In genomic region chr19:434152-434960, GRCh38 we compare ENCODE assay signal across 22 cellular contexts. TPM values are rescaled to one million over a fixed set of nuclear protein-coding genes. Genes with fewer than 3 reads are reported as not detected.
A peak's percentile ranks its signal among the peaks of the same experiment; 100 is the strongest.
DNase-seq lines count a peak whose midpoint lies in the region; ATAC-seq, FAIRE-seq and TF ChIP-seq lines count a peak whose summit lies in the region.
"Had no signal": no experiment of that assay in that cellular context is flagged by ENCODE, and none has a peak within 500 bp of the region (broad histone marks: within the 10 kb centered on the region; RNA-seq: fewer than 3 reads in every experiment).

No MANE protein-coding gene starts in this region.

- SMC1A ChIA-PET in GM12878 (lab: Charles Lee; ENCODE audit: uncharacterized antibody, unreplicated experiment), result no interaction called here

- H3K9me3 ChIP-seq in A549 (0 out of 3 replicates have a peak, but pooled peaks cover 3% of the 10 kb centered on the region), GM12878 (replicated peaks; ENCODE audit: control insufficient read depth, insufficient read depth, low read length) (peaks cover 5% of the 10 kb centered on the region; the same call in 2 of the 3 replicates)

- CTCF ChIA-PET in A549 (lab: Yijun Ruan, JAX), result no interaction called here
- CTCF ChIA-PET in GM12878 (lab: Yijun Ruan, JAX), result no interaction called here

- ATAC-seq in A549 (no peak), GM12878 (no peak)

- no peak overlapping the region for H3K9ac ChIP-seq in GM12878 (ENCODE audit: control insufficient read depth, insufficient read depth, low read length)
- no peak overlapping the region for H3K9ac ChIP-seq in mesendoderm (ENCODE audit: low read length)
- H3K9ac ChIP-seq: BLaER1 had no signal

- intact Hi-C loops in GM12878 (cut with micrococcal nuclease; ENCODE audit: unreplicated experiment), result no loop called here

- no TSS peak for BruUV-seq in GM12878 (replicated peaks; lab: Mats Ljungman, UMichigan)

- H2AK5ac ChIP-seq in mesendoderm (ENCODE audit: low read length), result no peak overlapping the region

- TF ChIP-seq CTCF in A549 (IDR thresholded peaks at IDR 0.05) (no peak), GM12878 (IDR thresholded peaks at IDR 0.05 in 2 of 3, conservative IDR thresholded peaks at IDR 0.05 in 1 of 3; ENCODE audit: control insufficient read depth in 2 of 3, extremely low read depth in 1 of 3, insufficient read depth in 1 of 3, low read depth in 3 of 3, low read length in 3 of 3) (no peak)

- no peaks in the 10 kb centered on the region for H3K4me1 ChIP-seq in A549
- no peaks in the 10 kb centered on the region for H3K4me1 ChIP-seq in GM12878 (ENCODE audit: control insufficient read depth, insufficient read depth, low read length)
- H3K4me1 ChIP-seq in mesendoderm (ENCODE audit: control insufficient read depth, low read depth, low read length), result no peaks in the 10 kb centered on the region
- H3K4me1 ChIP-seq: BLaER1 had no signal

- no peak overlapping the region for H2BK5ac ChIP-seq in mesendoderm (ENCODE audit: low read length)

- H4K8ac ChIP-seq in mesendoderm (ENCODE audit: low read depth, low read length), result no peak overlapping the region

- H3K56ac ChIP-seq in mesendoderm (ENCODE audit: low read length), result no peak overlapping the region

- H3K18ac ChIP-seq in mesendoderm (ENCODE audit: low read length), result no peak overlapping the region

- in situ Hi-C loops in GM12878 (cut with MboI), result no loop called here

- H3K27ac ChIP-seq in A549 (no peak overlapping the region), GM12878 (ENCODE audit: control insufficient read depth, insufficient read depth) (no peak overlapping the region), mesendoderm (ENCODE audit: low read depth, low read length) (no peak overlapping the region), substantia nigra (ENCODE audit: low read depth, low read length, poor library complexity, severe bottlenecking) (no peak overlapping the region)
- H3K27ac ChIP-seq: BLaER1 had no signal

- no peaks in the 10 kb centered on the region for H4K20me1 ChIP-seq in GM12878 (ENCODE audit: control insufficient read depth, insufficient read depth)
- H4K20me1 ChIP-seq: BLaER1 had no signal

- H3K4me2 ChIP-seq in A549, result no peak overlapping the region
- no peak overlapping the region for H3K4me2 ChIP-seq in GM12878 (ENCODE audit: control insufficient read depth, insufficient read depth)
- H3K4me2 ChIP-seq in mesendoderm (ENCODE audit: low read length), result no peak overlapping the region
- H3K4me2 ChIP-seq: BLaER1 had no signal

- peak; percentile 28 for FAIRE-seq in A549 (lab: Jason Lieb, UNC)
- FAIRE-seq in GM12891 (lab: Jason Lieb, UNC), result peak; percentile 51
- peak; percentile 23 for FAIRE-seq in GM12878 (lab: Jason Lieb, UNC)

- H3K4me3 ChIP-seq in A549 (no peak overlapping the region), GM12878 (no peak overlapping the region), mesendoderm (ENCODE audit: low read length) (no peak overlapping the region)
- H3K4me3 ChIP-seq: BLaER1 had no signal

- TF ChIP-seq EP300 in A549 (IDR thresholded peaks at IDR 0.05), result no peak
- no peak for TF ChIP-seq EP300 in GM12878 (IDR thresholded peaks at IDR 0.05; ENCODE audit: borderline replicate concordance in 1 of 2, control insufficient read depth in 1 of 2, low read depth in 2 of 2, low read length in 2 of 2)

- no peaks in the 10 kb centered on the region for H3K79me2 ChIP-seq in GM12878 (ENCODE audit: control insufficient read depth, insufficient read depth, low read length)
- H3K79me2 ChIP-seq in mesendoderm (ENCODE audit: control insufficient read depth, insufficient read depth, low read length), result no peaks in the 10 kb centered on the region

- no peak for DNase-seq in A549 (ENCODE audit: low read depth in 1 of 2, low spot score in 1 of 2)
- DNase-seq in GM12891 (ENCODE audit: insufficient read length, low spot score), result no peak
- no peak for DNase-seq in GM12878 (ENCODE audit: low read depth, low spot score)
- peak; percentile 11 for DNase-seq in mesendoderm
- no peak for DNase-seq in amygdala (lab: John Stamatoyannopoulos, UW)
- DNase-seq in NK-92 treated with Interleukin-12 subunit alpha and Interleukin-12 subunit beta, amount 100 ng/mL, for 24 hours (lab: John Stamatoyannopoulos, UW), result no peak
- no peak for DNase-seq in substantia nigra (lab: John Stamatoyannopoulos, UW)
- DNase-seq: CD4-positive, alpha-beta T cell; COR-L47; DMS 273 treated with DMSO at 0.1 percent for 48 hours; DMS79 treated with DMSO at 0.1 percent for 48 hours; H9; Karpas-422; NCI-H1694; NCI-H2081 treated with DMSO at 0.1 percent for 48 hours; NCI-H446; NCI-H526; Right ventricle myocardium superior had no signal

- H3K36me3 ChIP-seq in GM12878 (ENCODE audit: control insufficient read depth in 2 of 2, insufficient read depth in 2 of 2, low read length in 1 of 2) (no peaks in the 10 kb centered on the region), mesendoderm (ENCODE audit: control insufficient read depth, insufficient read depth, low read length) (no peaks in the 10 kb centered on the region)
- H3K36me3 ChIP-seq: BLaER1 had no signal

- H2BK120ac ChIP-seq in mesendoderm (ENCODE audit: low read depth, low read length), result no peak overlapping the region

- no peaks in the 10 kb centered on the region for H3K27me3 ChIP-seq in GM12878 (replicated peaks in 1 of 2; ENCODE audit: control insufficient read depth in 2 of 2, insufficient read depth in 2 of 2, low read length in 1 of 2)
- H3K27me3 ChIP-seq in mesendoderm (ENCODE audit: insufficient read depth, low read length, poor library complexity), result no peaks in the 10 kb centered on the region
- H3K27me3 ChIP-seq: BLaER1 had no signal

- no peak overlapping the region for H2AFZ ChIP-seq in GM12878 (ENCODE audit: control insufficient read depth, low read depth, low read length)

- RAD21 ChIA-PET in GM12878 (lab: Charles Lee; ENCODE audit: unreplicated experiment), result no interaction called here

- no peaks in the 10 kb centered on the region for H3K79me1 ChIP-seq in mesendoderm (ENCODE audit: low read length)

- no peak for TF ChIP-seq POLR2A in A549 (IDR thresholded peaks at IDR 0.05; ENCODE audit: low read length)
- no peak for TF ChIP-seq POLR2A in GM12891 (IDR thresholded peaks at IDR 0.05; ENCODE audit: low read depth, low read length)
- no peak for TF ChIP-seq POLR2A in GM12878 (IDR thresholded peaks at IDR 0.05; ENCODE audit: low read depth, low read length)

- 63% methylated on average over 18 of the region's 22 CpGs for WGBS in A549 (ENCODE audit: missing lambda C conversion rate)
- 53% methylated on average over 22 of the region's 22 CpGs for WGBS in GM12878 (ENCODE audit: insufficient coverage, insufficient replicate concordance, low lambda C conversion rate, missing lambda C conversion rate)
- whole genome bisulfite sequencing in mesendoderm (ENCODE audit: extremely low coverage, insufficient coverage, low lambda C conversion rate), result no CpG with 5 or more reads among the region's 22 CpGs

- no peak overlapping the region for H3K4ac ChIP-seq in mesendoderm (ENCODE audit: low read depth, low read length)

- no peak overlapping the region for H4K5ac ChIP-seq in mesendoderm (ENCODE audit: low read length)

- POLR2A ChIA-PET in A549 (lab: Yijun Ruan, JAX), result no interaction called here
- POLR2A ChIA-PET in GM12878 (lab: Charles Lee), result no interaction called here

- TF ChIP-seq RAD21 in A549 (conservative IDR thresholded peaks at IDR 0.05 in 1 of 2, IDR thresholded peaks at IDR 0.05 in 1 of 2) (no peak), GM12878 (IDR thresholded peaks at IDR 0.05; ENCODE audit: insufficient read depth, low read depth, low read length) (no peak)

- no peak overlapping the region for H3K23ac ChIP-seq in mesendoderm (ENCODE audit: low read length)

- H2BK15ac ChIP-seq in mesendoderm (replicated peaks; ENCODE audit: low read depth), result no peak overlapping the region

RNA-seq across cellular contexts. Expression of gene C2CD4C, which starts 25.4 kb away (rescaled TPM):
- polyA plus RNA-seq in A549 (2011; rRNA removed), result 0.13 and 0.21 TPM in 2 replicates
- polyA plus RNA-seq in A549 (2012; cell fraction: cytosol; rRNA removed), result 0.41 and 0.62 TPM in 2 replicates
- 1.1 and 1.7 TPM in 2 replicates for polyA plus RNA-seq in A549 (2012; cell fraction: nucleus; rRNA removed)
- polyA plus RNA-seq in A549 (2017; fragmentation: RNase III; extraction: RNeasy Plus Mini Kit Qiagen cat#74134 plus additional on column Dnase treatment), result 0.41 to 0.71 TPM (median 0.57 TPM) in 3 replicates
- polyA minus RNA-seq in A549 (2011; rRNA and poly(A)+ RNA removed), result 0.12 and 0.19 TPM in 2 replicates
- not detected for polyA plus RNA-seq in GM12891 (2012; ENCODE audit: low read depth, missing spikeins)
- not detected in 2 replicates for total RNA-seq in GM12878 (2013; cell fraction: nucleolus; rRNA removed)
- not detected in 2 replicates for total RNA-seq in GM12878 (2014; rRNA removed)
- not detected in 2 replicates for total RNA-seq in GM12878 (2014; rRNA removed; fragmentation: Illumina TruSeq; extraction: Trizol)
- not detected in 2 replicates for total RNA-seq in GM12878 (2021)
- not detected for polyA plus RNA-seq in GM12878 (2011; ENCODE audit: low read depth)
- not detected in 2 replicates for polyA plus RNA-seq in GM12878 (2011; rRNA removed)
- 0.01 TPM in 1 of 2 replicates, not detected in the other for polyA plus RNA-seq in GM12878 (2011; cell fraction: cytosol; rRNA removed)
- 0.04 and 0.13 TPM in 2 replicates for polyA plus RNA-seq in GM12878 (2011; cell fraction: nucleus; rRNA removed)
- polyA plus RNA-seq in GM12878 (2012), result 0.03 TPM in 1 of 2 replicates, not detected in the other
- polyA plus RNA-seq in GM12878 (2014; fragmentation: Illumina TruSeq; extraction: Trizol), result not detected in 2 replicates
- polyA plus RNA-seq in GM12878 (2014; fragmentation: Nextera tagmentation; extraction: Ambion mirVana), result not detected
- 0.03 TPM in 1 of 2 replicates, not detected in the other for polyA plus RNA-seq in GM12878 (2014; rRNA removed)
- not detected for polyA plus RNA-seq in GM12878 (2016; fragmentation: Nextera tagmentation; extraction: Ambion mirVana)
- not detected in 2 replicates for polyA minus RNA-seq in GM12878 (2011; rRNA and poly(A)+ RNA removed)
- not detected in 2 replicates for polyA minus RNA-seq in GM12878 (2011; cell fraction: cytosol; rRNA and poly(A)+ RNA removed)
- polyA minus RNA-seq in GM12878 (2011; cell fraction: nucleus; rRNA and poly(A)+ RNA removed), result not detected in 2 replicates
- 1.4 TPM for polyA plus RNA-seq in mesendoderm (2013, experiment 1 of 2)
- polyA plus RNA-seq in mesendoderm (2013, experiment 2 of 2), result 1.5 TPM
- total RNA-seq: CD4-positive, alpha-beta T cell; M059J; RPMI7951 had no signal
- polyA plus RNA-seq: IgD-negative memory B cell had no signal

RNA-seq across cellular contexts. Expression of gene SHC2, which starts 26.5 kb away (rescaled TPM):
- polyA plus RNA-seq in A549 (2011; rRNA removed) (0.36 and 0.87 TPM in 2 replicates), A549 (2017; fragmentation: RNase III; extraction: RNeasy Plus Mini Kit Qiagen cat#74134 plus additional on column Dnase treatment) (0.21 to 0.66 TPM (median 0.58 TPM) in 3 replicates), GM12878 (2011; rRNA removed) (not detected in 2 replicates), GM12878 (2014; fragmentation: Illumina TruSeq; extraction: Trizol) (not detected in 2 replicates), GM12878 (2014; fragmentation: Nextera tagmentation; extraction: Ambion mirVana) (not detected), GM12878 (2014; rRNA removed) (not detected in 2 replicates), GM12878 (2016; fragmentation: Nextera tagmentation; extraction: Ambion mirVana) (not detected)
- polyA plus RNA-seq in A549 (2012; cell fraction: cytosol; rRNA removed), result 0.26 TPM in 2 replicates
- polyA plus RNA-seq in A549 (2012; cell fraction: nucleus; rRNA removed), result 2.0 and 2.4 TPM in 2 replicates
- polyA minus RNA-seq in A549 (2011; rRNA and poly(A)+ RNA removed), result 0.44 and 0.70 TPM in 2 replicates
- polyA plus RNA-seq in GM12891 (2012; ENCODE audit: low read depth, missing spikeins), result 0.05 TPM
- total RNA-seq in GM12878 (2013; cell fraction: nucleolus; rRNA removed), result not detected in 2 replicates
- total RNA-seq in GM12878 (2014; rRNA removed) (not detected in 2 replicates), GM12878 (2014; rRNA removed; fragmentation: Illumina TruSeq; extraction: Trizol) (not detected in 2 replicates), GM12878 (2021) (0.08 TPM in 1 of 2 replicates, not detected in the other)
- not detected for polyA plus RNA-seq in GM12878 (2011; ENCODE audit: low read depth)
- not detected in 2 replicates for polyA plus RNA-seq in GM12878 (2011; cell fraction: cytosol; rRNA removed)
- not detected in 2 replicates for polyA plus RNA-seq in GM12878 (2011; cell fraction: nucleus; rRNA removed)
- polyA plus RNA-seq in GM12878 (2012), result not detected in 2 replicates
- not detected in 2 replicates for polyA minus RNA-seq in GM12878 (2011; rRNA and poly(A)+ RNA removed)
- not detected in 2 replicates for polyA minus RNA-seq in GM12878 (2011; cell fraction: cytosol; rRNA and poly(A)+ RNA removed)
- not detected in 2 replicates for polyA minus RNA-seq in GM12878 (2011; cell fraction: nucleus; rRNA and poly(A)+ RNA removed)
- polyA plus RNA-seq in mesendoderm (2013, experiment 1 of 2), result 1.3 TPM
- polyA plus RNA-seq in mesendoderm (2013, experiment 2 of 2), result 0.91 TPM
- total RNA-seq: RPMI7951 had no signal
- polyA plus RNA-seq: IgD-negative memory B cell had no signal

Comparison
In these comparisons a context has a peak if more than half of its experiments do, and no peak if none do; other contexts are left out.
1. Of the 24 proteins assayed by ChIP-seq in both GM12878 and A549: peak only in GM12878: BCL3; only in A549: none; in both: none; in neither: 23.